Comparison of ENCODE assay signal across 10 cellular contexts in the genomic region with DNA sequence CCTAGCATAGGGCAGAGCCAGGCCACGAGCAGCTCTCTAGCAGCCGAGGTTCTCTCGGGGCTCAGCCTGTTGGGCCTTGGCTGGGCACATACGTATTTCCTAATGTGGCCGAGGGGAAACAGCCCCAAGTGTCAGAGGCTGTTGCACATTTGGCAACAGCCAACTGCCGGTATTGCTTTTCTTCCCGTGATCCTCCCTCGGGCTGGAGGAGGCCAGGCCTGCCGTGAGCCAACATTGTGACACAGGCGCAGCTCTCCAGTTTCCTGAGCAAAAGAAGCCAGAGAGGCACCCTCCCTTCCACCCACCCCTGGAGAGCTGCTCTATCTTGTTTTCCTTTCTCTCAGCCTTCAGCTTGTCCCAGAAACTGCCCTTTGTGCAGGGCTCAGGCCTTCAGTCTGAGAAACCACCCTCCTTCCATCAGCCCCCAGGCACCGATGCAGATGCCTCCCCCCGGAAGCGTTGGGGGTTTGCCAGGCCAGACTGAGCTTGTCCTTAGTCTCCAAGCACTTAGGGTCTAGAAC. TPM values are rescaled to one million over a fixed set of nuclear protein-coding genes. Genes with fewer than 3 reads are reported as not detected.
A peak's percentile ranks its signal among the peaks of the same experiment; 100 is the strongest.
DNase-seq lines count a peak whose midpoint lies in the region; ATAC-seq and TF ChIP-seq lines count a peak whose summit lies in the region.
"Had no signal": no experiment of that assay in that cellular context is flagged by ENCODE, and none has a peak within 500 bp of the region (broad histone marks: within the 10 kb centered on the region; RNA-seq: fewer than 3 reads in every experiment).

No MANE protein-coding gene starts in this region.

- no peak overlapping the region for H3K4me3 Mint-ChIP-seq in dendritic cell treated with granulocyte-macrophage colony-stimulating factor and Interleukin-4, amounts not matched to agents 40 ng/mL and 50 ng/mL, for 4 days
- no peak overlapping the region for H3K4me3 Mint-ChIP-seq in activated CD8-positive, alpha-beta T cell treated with anti-CD3 and anti-CD28 coated beads, Interleukin-2, amount 10 ng/mL, durations not matched to agents 7 days and 5 days
- no peak overlapping the region for H3K4me3 Mint-ChIP-seq in activated CD8-positive, alpha-beta memory T cell treated with anti-CD3 and anti-CD28 coated beads, Interleukin-2, amount 10 ng/mL, durations not matched to agents 7 days and 5 days
- H3K4me3 Mint-ChIP-seq: immature natural killer cell had no signal

- no peaks in the 10 kb centered on the region for H3K36me3 Mint-ChIP-seq in dendritic cell treated with granulocyte-macrophage colony-stimulating factor and Interleukin-4, amounts not matched to agents 40 ng/mL and 50 ng/mL, for 4 days (ENCODE audit: low read depth)
- no peaks in the 10 kb centered on the region for H3K36me3 Mint-ChIP-seq in activated CD8-positive, alpha-beta T cell treated with anti-CD3 and anti-CD28 coated beads, Interleukin-2, amount 10 ng/mL, durations not matched to agents 7 days and 5 days (ENCODE audit: low read depth)
- H3K36me3 Mint-ChIP-seq in activated CD8-positive, alpha-beta memory T cell treated with anti-CD3 and anti-CD28 coated beads, Interleukin-2, amount 10 ng/mL, durations not matched to agents 7 days and 5 days, result no peaks in the 10 kb centered on the region
- H3K36me3 Mint-ChIP-seq: immature natural killer cell had no signal

- H3K9me3 ChIP-seq in right lobe of liver (no peaks in the 10 kb centered on the region), stomach smooth muscle (ENCODE audit: control insufficient read depth in 2 of 2, low read length in 2 of 2) (no peaks in the 10 kb centered on the region)

- CTCF ChIA-PET in activated CD8-positive, alpha-beta T cell treated with anti-CD3 and anti-CD28 coated beads, Interleukin-2, amount 10 ng/mL, durations not matched to agents 7 days and 5 days (lab: Charles Lee), result interaction anchor here (1.3 kb wide), 1 partner anchor 78 kb away, joined by 3 read pairs; no protein-coding TSS in a partner anchor
- CTCF ChIA-PET in activated CD8-positive, alpha-beta memory T cell treated with anti-CD3 and anti-CD28 coated beads, Interleukin-2, amount 10 ng/mL, durations not matched to agents 7 days and 5 days (lab: Charles Lee), result no interaction called here

- H3K36me3 ChIP-seq in right lobe of liver (no peaks in the 10 kb centered on the region), stomach smooth muscle (ENCODE audit: control insufficient read depth in 2 of 2, insufficient read depth in 2 of 2, low read length in 2 of 2) (no peaks in the 10 kb centered on the region)

- H3K4me3 ChIP-seq in NB4 (ENCODE audit: low read depth, low read length) (no peak overlapping the region), right lobe of liver (no peak overlapping the region), stomach smooth muscle (ENCODE audit: low read length in 2 of 2) (peak overlapping the region in 1 of 2 donors; percentile 29)

- ATAC-seq in right lobe of liver, result peak; percentile 77 to 90 (median 81)
- ATAC-seq in activated CD8-positive, alpha-beta T cell treated with anti-CD3 and anti-CD28 coated beads, Interleukin-2, amount 10 ng/mL, durations not matched to agents 7 days and 5 days, result no peak
- ATAC-seq in activated CD8-positive, alpha-beta memory T cell treated with anti-CD3 and anti-CD28 coated beads, Interleukin-2, amount 10 ng/mL, durations not matched to agents 7 days and 5 days, result no peak

- H3K27me3 ChIP-seq in right lobe of liver (no peaks in the 10 kb centered on the region), stomach smooth muscle (ENCODE audit: control insufficient read depth in 1 of 2, insufficient read depth in 2 of 2, low read length in 2 of 2) (peaks cover 0 to 2% of the 10 kb centered on the region in 2 donors)

- H3K27ac ChIP-seq in right lobe of liver, result peak overlapping the region in 1 of 3 donors; percentile 57
- peak overlapping the region; percentile 80 for H3K27ac ChIP-seq in stomach smooth muscle (ENCODE audit: low read length)

- no peaks in the 10 kb centered on the region for H3K9me3 Mint-ChIP-seq in dendritic cell treated with granulocyte-macrophage colony-stimulating factor and Interleukin-4, amounts not matched to agents 40 ng/mL and 50 ng/mL, for 4 days
- no peaks in the 10 kb centered on the region for H3K9me3 Mint-ChIP-seq in activated CD8-positive, alpha-beta T cell treated with anti-CD3 and anti-CD28 coated beads, Interleukin-2, amount 10 ng/mL, durations not matched to agents 7 days and 5 days (ENCODE audit: insufficient read depth)
- H3K9me3 Mint-ChIP-seq in activated CD8-positive, alpha-beta memory T cell treated with anti-CD3 and anti-CD28 coated beads, Interleukin-2, amount 10 ng/mL, durations not matched to agents 7 days and 5 days (ENCODE audit: low read depth), result no peaks in the 10 kb centered on the region
- H3K9me3 Mint-ChIP-seq: immature natural killer cell had no signal

- intact Hi-C loops in dendritic cell treated with granulocyte-macrophage colony-stimulating factor and Interleukin-4, amounts not matched to agents 40 ng/mL and 50 ng/mL, for 4 days (cut with micrococcal nuclease), result no loop called here
- intact Hi-C loops in right lobe of liver (cut with DNase I), result no loop called here

- H3K27ac Mint-ChIP-seq in dendritic cell treated with granulocyte-macrophage colony-stimulating factor and Interleukin-4, amounts not matched to agents 40 ng/mL and 50 ng/mL, for 4 days, result peak overlapping the region; percentile 60
- no peak overlapping the region for H3K27ac Mint-ChIP-seq in activated CD8-positive, alpha-beta T cell treated with anti-CD3 and anti-CD28 coated beads, Interleukin-2, amount 10 ng/mL, durations not matched to agents 7 days and 5 days
- H3K27ac Mint-ChIP-seq in activated CD8-positive, alpha-beta memory T cell treated with anti-CD3 and anti-CD28 coated beads, Interleukin-2, amount 10 ng/mL, durations not matched to agents 7 days and 5 days, result no peak overlapping the region
- H3K27ac Mint-ChIP-seq: immature natural killer cell had no signal

- POLR2A ChIA-PET in activated CD8-positive, alpha-beta T cell treated with anti-CD3 and anti-CD28 coated beads, Interleukin-2, amount 10 ng/mL, durations not matched to agents 7 days and 5 days (lab: Charles Lee), result no interaction called here

- WGBS in right lobe of liver (ENCODE audit: insufficient coverage, low coverage, low lambda C conversion rate, missing lambda C conversion rate), result 22% methylated on average over 7 of the region's 13 CpGs

- TF ChIP-seq CTCF in NB4 (IDR thresholded peaks at IDR 0.05; ENCODE audit: low read depth, low read length), result no peak
- no peak for TF ChIP-seq CTCF in right lobe of liver (IDR thresholded peaks at IDR 0.05)

- H3K4me1 Mint-ChIP-seq in dendritic cell treated with granulocyte-macrophage colony-stimulating factor and Interleukin-4, amounts not matched to agents 40 ng/mL and 50 ng/mL, for 4 days (ENCODE audit: low read depth), result peaks cover 80% of the 10 kb centered on the region
- peaks cover 9% of the 10 kb centered on the region for H3K4me1 Mint-ChIP-seq in activated CD8-positive, alpha-beta T cell treated with anti-CD3 and anti-CD28 coated beads, Interleukin-2, amount 10 ng/mL, durations not matched to agents 7 days and 5 days (ENCODE audit: low read depth)
- peaks cover 6% of the 10 kb centered on the region for H3K4me1 Mint-ChIP-seq in activated CD8-positive, alpha-beta memory T cell treated with anti-CD3 and anti-CD28 coated beads, Interleukin-2, amount 10 ng/mL, durations not matched to agents 7 days and 5 days

- peaks cover 27% of the 10 kb centered on the region for H3K27me3 Mint-ChIP-seq in dendritic cell treated with granulocyte-macrophage colony-stimulating factor and Interleukin-4, amounts not matched to agents 40 ng/mL and 50 ng/mL, for 4 days
- H3K27me3 Mint-ChIP-seq in activated CD8-positive, alpha-beta T cell treated with anti-CD3 and anti-CD28 coated beads, Interleukin-2, amount 10 ng/mL, durations not matched to agents 7 days and 5 days (ENCODE audit: low read depth), result peaks cover 25% of the 10 kb centered on the region
- H3K27me3 Mint-ChIP-seq in activated CD8-positive, alpha-beta memory T cell treated with anti-CD3 and anti-CD28 coated beads, Interleukin-2, amount 10 ng/mL, durations not matched to agents 7 days and 5 days, result peaks cover 33% of the 10 kb centered on the region

- TF ChIP-seq POLR2A in NB4 (IDR thresholded peaks at IDR 0.05; ENCODE audit: extremely low read depth, insufficient read length), result peak; percentile 51
- TF ChIP-seq POLR2A in right lobe of liver (IDR thresholded peaks at IDR 0.05), result no peak

- peak; percentile 99 for DNase-seq in NB4 (ENCODE audit: low read depth)
- DNase-seq in right lobe of liver, result peak; percentile 72 to 89 (median 72)
- no peak for DNase-seq in activated CD8-positive, alpha-beta T cell treated with anti-CD3 and anti-CD28 coated beads, Interleukin-2, amount 10 ng/mL, durations not matched to agents 7 days and 5 days
- DNase-seq in activated CD8-positive, alpha-beta memory T cell treated with anti-CD3 and anti-CD28 coated beads, Interleukin-2, amount 10 ng/mL, durations not matched to agents 7 days and 5 days, result no peak
- DNase-seq in HK-2 (ENCODE audit: unreplicated experiment), result no peak
- DNase-seq in activated T-cell treated with anti-CD3 and anti-CD28 coated beads for 4 hours, result no peak
- DNase-seq: immature natural killer cell, NCI-H510A had no signal

- H3K4me1 ChIP-seq in right lobe of liver (peaks cover 0 to 3% (median 0%) of the 10 kb centered on the region in 4 donors), stomach smooth muscle (ENCODE audit: control insufficient read depth, insufficient read depth, low read length) (peaks cover 16% of the 10 kb centered on the region)

- peak overlapping the region; percentile 45 to 51 for H3K9ac ChIP-seq in stomach smooth muscle (ENCODE audit: low read length in 2 of 2)

RNA-seq across cellular contexts. Expression of a gene that starts 5.1 kb away (rescaled TPM):
- total RNA-seq in right lobe of liver, result 1 to 10 TPM in 1 of 6 experiments, under 1 TPM in 3, not detected in 2; 0.26 to 1.3 (median 0.60) TPM
- not detected for total RNA-seq in activated CD8-positive, alpha-beta T cell treated with anti-CD3 and anti-CD28 coated beads, Interleukin-2, amount 10 ng/mL, durations not matched to agents 7 days and 5 days
- total RNA-seq in activated CD8-positive, alpha-beta memory T cell treated with anti-CD3 and anti-CD28 coated beads, Interleukin-2, amount 10 ng/mL, durations not matched to agents 7 days and 5 days, result not detected

RNA-seq across cellular contexts. Expression of a gene that starts 38.3 kb away (rescaled TPM):
- total RNA-seq in right lobe of liver, result 1 to 10 TPM in 4 of 6 experiments, under 1 TPM in 2; 0.06 to 2.7 (median 1.5) TPM
- total RNA-seq in activated CD8-positive, alpha-beta T cell treated with anti-CD3 and anti-CD28 coated beads, Interleukin-2, amount 10 ng/mL, durations not matched to agents 7 days and 5 days, result not detected
- not detected for total RNA-seq in activated CD8-positive, alpha-beta memory T cell treated with anti-CD3 and anti-CD28 coated beads, Interleukin-2, amount 10 ng/mL, durations not matched to agents 7 days and 5 days

RNA-seq across cellular contexts. Expression of a gene that starts 47.5 kb away (rescaled TPM):
- 1,000 to 10,000 TPM in 3 of 6 experiments, 100 to 1,000 TPM in 3; 380 to 2,142 (median 1,251) TPM for total RNA-seq in right lobe of liver
- not detected for total RNA-seq in activated CD8-positive, alpha-beta T cell treated with anti-CD3 and anti-CD28 coated beads, Interleukin-2, amount 10 ng/mL, durations not matched to agents 7 days and 5 days
- not detected for total RNA-seq in activated CD8-positive, alpha-beta memory T cell treated with anti-CD3 and anti-CD28 coated beads, Interleukin-2, amount 10 ng/mL, durations not matched to agents 7 days and 5 days

Comparison
In these comparisons a context has a peak if more than half of its experiments do, and no peak if none do; other contexts are left out.
1. DNase-seq: peak in NB4 (single experiment) and right lobe of liver (3 of 3); none in activated CD8-positive, alpha-beta T cell treated with anti-CD3 and anti-CD28 coated beads, Interleukin-2, amount 10 ng/mL, durations not matched to agents 7 days and 5 days (single experiment), activated CD8-positive, alpha-beta memory T cell treated with anti-CD3 and anti-CD28 coated beads, Interleukin-2, amount 10 ng/mL, durations not matched to agents 7 days and 5 days (single experiment), HK-2 (single experiment) and activated T-cell treated with anti-CD3 and anti-CD28 coated beads for 4 hours (single experiment).
2. ATAC-seq: peak in right lobe of liver (4 of 4); none in activated CD8-positive, alpha-beta T cell treated with anti-CD3 and anti-CD28 coated beads, Interleukin-2, amount 10 ng/mL, durations not matched to agents 7 days and 5 days (single experiment) and activated CD8-positive, alpha-beta memory T cell treated with anti-CD3 and anti-CD28 coated beads, Interleukin-2, amount 10 ng/mL, durations not matched to agents 7 days and 5 days (single experiment).
3. RNA of a gene that starts 47.5 kb away (total RNA-seq): 380 to 2,142 TPM in right lobe of liver; not detected in activated CD8-positive, alpha-beta T cell treated with anti-CD3 and anti-CD28 coated beads, Interleukin-2, amount 10 ng/mL, durations not matched to agents 7 days and 5 days and not detected in activated CD8-positive, alpha-beta memory T cell treated with anti-CD3 and anti-CD28 coated beads, Interleukin-2, amount 10 ng/mL, durations not matched to agents 7 days and 5 days; every median in the first group is over 100 times any median in the second.